In genomic region chr9:129954868-129955550, GRCh38 we compare ENCODE assay signal across 10 cellular contexts.
DNase-seq lines count a peak whose midpoint lies in the region; FAIRE-seq and TF ChIP-seq lines count a peak whose summit lies in the region.
"Had no signal": no experiment of that assay in that cellular context is flagged by ENCODE, and none has a peak within 500 bp of the region (broad histone marks: within the 10 kb centered on the region; RNA-seq: fewer than 3 reads in every experiment).

No MANE protein-coding gene starts in this region.

- POLR2A ChIA-PET in CD8-positive, alpha-beta memory T cell (lab: Charles Lee) = interaction anchor here (0.7 to 1.0 kb wide), 2 partner anchors 10 to 45 kb away, joined by 4 to 5 read pairs; no protein-coding TSS in a partner anchor

- H3K4me1 ChIP-seq in CD8-positive, alpha-beta memory T cell (ENCODE audit: insufficient read depth, low read length) = peaks cover 25% of the 10 kb centered on the region
- peaks cover 23% of the 10 kb centered on the region for H3K4me1 ChIP-seq in mesodermal cell (ENCODE audit: control insufficient read depth, insufficient read depth, low read length, poor library complexity, severe bottlenecking)
- no peaks in the 10 kb centered on the region for H3K4me1 ChIP-seq in HAP-1

- CTCF ChIA-PET in CD8-positive, alpha-beta memory T cell (lab: Charles Lee) = interaction anchor here (1.0 to 3.7 kb wide), 3 partner anchors 9 to 18 kb away, joined by 3 to 12 read pairs (median 5); no protein-coding TSS in a partner anchor

- in situ Hi-C loops in astrocyte of the spinal cord (cut with HindIII; ENCODE audit: low sequenced_read_pairs) (no loop called here), HAP-1 (cut with MboI; ENCODE audit: low sequenced_read_pairs) (no loop called here)

- no peaks in the 10 kb centered on the region for H3K27me3 ChIP-seq in CD8-positive, alpha-beta memory T cell (ENCODE audit: insufficient read depth, low read length, poor library complexity, severe bottlenecking)
- H3K27me3 ChIP-seq in HAP-1 (ENCODE audit: low read depth) = no peaks in the 10 kb centered on the region
- H3K27me3 ChIP-seq: SJSA1 had no signal

- no peak overlapping the region for H3K4me3 ChIP-seq in CD8-positive, alpha-beta memory T cell (ENCODE audit: low read length)
- H3K4me3 ChIP-seq in astrocyte of the spinal cord (ENCODE audit: low read depth, low read length) = no peak overlapping the region
- H3K4me3 ChIP-seq in mesodermal cell (ENCODE audit: extremely low read depth, insufficient read depth, low read length, poor library complexity, severe bottlenecking) = no peak overlapping the region
- no peak overlapping the region for H3K4me3 ChIP-seq in HAP-1
- H3K4me3 ChIP-seq: SJSA1, thoracic aorta had no signal

- DNase-seq in CD8-positive, alpha-beta memory T cell = no peak
- DNase-seq in NOMO-1 (lab: John Stamatoyannopoulos, UW; ENCODE audit: unreplicated experiment in 2 of 2) (peak; percentile 33 to 87), astrocyte of the spinal cord (ENCODE audit: low read depth, low spot score) (peak; percentile 25), NK-92 (lab: John Stamatoyannopoulos, UW; ENCODE audit: unreplicated experiment) (no peak), HAP-1 (ENCODE audit: low spot score in 2 of 2) (no peak), GM19239 (ENCODE audit: insufficient read length, low spot score) (no peak), foreskin melanocyte (no peak)

- peak overlapping the region in 4 of 7 donors; percentile 18 to 39 (median 28) for H3K4me3 Mint-ChIP-seq in CD8-positive, alpha-beta memory T cell

- H3K27ac ChIP-seq in CD8-positive, alpha-beta memory T cell (ENCODE audit: low read depth, low read length) = peak overlapping the region; percentile 11
- H3K27ac ChIP-seq in mesodermal cell (ENCODE audit: low read depth, low read length, severe bottlenecking) = peak overlapping the region; percentile 73
- H3K27ac ChIP-seq: SJSA1, thoracic aorta had no signal

- no peaks in the 10 kb centered on the region for H3K9me3 ChIP-seq in CD8-positive, alpha-beta memory T cell (ENCODE audit: low read length)
- H3K9me3 ChIP-seq in mesodermal cell (ENCODE audit: control insufficient read depth, low read length) (no peaks in the 10 kb centered on the region), HAP-1 (no peaks in the 10 kb centered on the region)
- H3K9me3 ChIP-seq: SJSA1, thoracic aorta had no signal

- H3K4me1 Mint-ChIP-seq in CD8-positive, alpha-beta memory T cell = peaks cover 24 to 56% (median 52%) of the 10 kb centered on the region in 3 donors

- no peaks in the 10 kb centered on the region for H3K27me3 Mint-ChIP-seq in CD8-positive, alpha-beta memory T cell

- H3K9me3 Mint-ChIP-seq in CD8-positive, alpha-beta memory T cell = no peaks in the 10 kb centered on the region

- TF ChIP-seq CTCF in astrocyte of the spinal cord (IDR thresholded peaks at IDR 0.05; ENCODE audit: low read depth, low read length) = no peak

- peaks cover 4 to 77% (median 10%) of the 10 kb centered on the region in 3 donors for H3K36me3 Mint-ChIP-seq in CD8-positive, alpha-beta memory T cell

- peaks cover 30% of the 10 kb centered on the region for H3K36me3 ChIP-seq in CD8-positive, alpha-beta memory T cell (ENCODE audit: insufficient read depth, low read length)
- peaks cover 64% of the 10 kb centered on the region for H3K36me3 ChIP-seq in mesodermal cell (ENCODE audit: control insufficient read depth, insufficient read depth, low read length)
- H3K36me3 ChIP-seq in HAP-1 (replicated peaks) = peaks cover 7% of the 10 kb centered on the region; the same call in 1 of the 2 replicates

- 80 to 100% methylated on average over 4 of the region's 6 CpGs for whole genome bisulfite sequencing in mesodermal cell (ENCODE audit: insufficient coverage in 2 of 2), 2 experiments

- peak overlapping the region; percentile 3 to 90 (median 83) for H3K27ac Mint-ChIP-seq in CD8-positive, alpha-beta memory T cell

- FAIRE-seq in GM19239 (lab: Jason Lieb, UNC) = no peak

Comparison
In these comparisons a context has a peak if more than half of its experiments do, and no peak if none do; other contexts are left out.
1. DNase-seq: peak in NOMO-1 (2 of 2) and astrocyte of the spinal cord (single experiment); none in CD8-positive, alpha-beta memory T cell (0 of 5), NK-92 (single experiment), HAP-1 (0 of 2), GM19239 (single experiment) and foreskin melanocyte (single experiment).